15 cellular contexts compared by ENCODE assay signal in the genomic region with DNA sequence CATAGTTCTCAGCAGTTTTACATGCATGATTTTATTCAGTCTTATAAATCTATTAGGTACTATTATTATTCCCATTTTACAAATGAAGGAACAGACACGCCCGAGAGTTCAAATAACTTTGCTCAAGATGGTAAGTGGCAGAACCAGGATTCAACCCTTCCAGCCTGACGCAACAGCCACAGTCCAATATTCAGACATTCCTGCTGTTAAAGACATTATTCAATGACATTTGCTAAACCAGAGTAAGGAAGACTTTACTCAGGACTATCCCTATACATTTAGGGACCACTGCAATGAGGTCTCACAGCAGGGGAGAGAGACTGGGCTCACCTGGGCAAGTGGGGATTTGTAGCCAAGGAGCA. TPM values are rescaled to one million over a fixed set of nuclear protein-coding genes. Genes with fewer than 3 reads are reported as not detected.
A peak's percentile ranks its signal among the peaks of the same experiment; 100 is the strongest.
DNase-seq lines count a peak whose midpoint lies in the region; ATAC-seq and TF ChIP-seq lines count a peak whose summit lies in the region.
"Had no signal": no experiment of that assay in that cellular context is flagged by ENCODE, and none has a peak within 500 bp of the region (broad histone marks: within the 10 kb centered on the region; RNA-seq: fewer than 3 reads in every experiment).

No MANE protein-coding gene starts in this region.

- POLR2A ChIA-PET in MCF 10A (lab: Yijun Ruan, JAX) = interaction anchor here (0.7 kb wide), 1 partner anchor 83 kb away, joined by 3 read pairs; no protein-coding TSS in a partner anchor
- POLR2A ChIA-PET in WTC11 (lab: Charles Lee) = no interaction called here

- no peak for TF ChIP-seq POLR2A in right lobe of liver (IDR thresholded peaks at IDR 0.05)

- ATAC-seq in WTC11 = no peak
- ATAC-seq in right lobe of liver = no peak
- ATAC-seq in stimulated activated memory B cell treated with anti-CD40 and anti-IgM and Interleukin-4, amounts not matched to agents 10 μg/mL and 1 μg/mL and 100 μg/mL, for 72 hours = no peak
- ATAC-seq: K562 had no signal

- H3K27me3 Mint-ChIP-seq in MCF 10A (ENCODE audit: insufficient read depth, unreplicated experiment) (peaks cover 18% of the 10 kb centered on the region), WTC11 (ENCODE audit: low read depth) (peaks cover 10% of the 10 kb centered on the region), nephron (ENCODE audit: low read depth) (peaks cover 10% of the 10 kb centered on the region)
- peaks cover 46% of the 10 kb centered on the region for H3K27me3 Mint-ChIP-seq in stimulated activated memory B cell treated with anti-CD40 and anti-IgM and Interleukin-4, amounts not matched to agents 10 μg/mL and 1 μg/mL and 100 μg/mL, for 72 hours

- no peak overlapping the region for H3K9ac ChIP-seq in mammary epithelial cell (ENCODE audit: insufficient read depth, low read length)

- peaks cover 37% of the 10 kb centered on the region for H3K4me1 ChIP-seq in mammary epithelial cell (ENCODE audit: insufficient read depth, low read length)
- no peaks in the 10 kb centered on the region for H3K4me1 ChIP-seq in right lobe of liver

- no peak overlapping the region for H2AFZ ChIP-seq in mammary epithelial cell (ENCODE audit: low read depth, low read length)

- CTCF ChIA-PET in mammary epithelial cell (lab: Charles Lee; ENCODE audit: low non-redundant PET) = no interaction called here
- CTCF ChIA-PET in MCF 10A (lab: Yijun Ruan, JAX) = interaction anchor here (0.8 kb wide), 1 partner anchor 34 kb away, joined by 5 read pairs; no protein-coding TSS in a partner anchor
- CTCF ChIA-PET in WTC11 (lab: Charles Lee) = interaction anchor here (0.6 to 0.9 kb wide), 2 partner anchors 23 to 62 kb away, joined by 3 to 5 read pairs; no protein-coding TSS in a partner anchor

- H3K27ac ChIP-seq in mammary epithelial cell (ENCODE audit: insufficient read depth, low read depth, low read length) (no peak overlapping the region), right lobe of liver (no peak overlapping the region)

- H3K79me2 ChIP-seq in mammary epithelial cell (ENCODE audit: insufficient read depth, low read length) = no peaks in the 10 kb centered on the region

- DNase-seq in mammary epithelial cell (peak; percentile 50), MCF 10A (ENCODE audit: unreplicated experiment) (no peak), WTC11 (ENCODE audit: low spot score) (no peak), right lobe of liver (no peak), HPDE6-E6E7 (ENCODE audit: extremely low spot score) (no peak)
- DNase-seq: COR-L47; HCEC 1CT; MV-4-11; NCI-H1930; NK-92 treated with Interleukin-12 subunit alpha and Interleukin-12 subunit beta, amount 100 ng/mL, for 24 hours; RPMI8226 had no signal

- intact Hi-C loops in mammary epithelial cell (cut with micrococcal nuclease) (no loop called here), MCF 10A (cut with micrococcal nuclease) (no loop called here), right lobe of liver (cut with DNase I) (no loop called here)

- no peak overlapping the region for H3K27ac Mint-ChIP-seq in MCF 10A (ENCODE audit: low read depth, unreplicated experiment)
- peak overlapping the region; percentile 38; the same call in 1 of the 2 replicates for H3K27ac Mint-ChIP-seq in WTC11
- H3K27ac Mint-ChIP-seq in nephron = peak overlapping the region; percentile 16 to 63 (median 45)
- H3K27ac Mint-ChIP-seq in stimulated activated memory B cell treated with anti-CD40 and anti-IgM and Interleukin-4, amounts not matched to agents 10 μg/mL and 1 μg/mL and 100 μg/mL, for 72 hours = no peak overlapping the region

- no peaks in the 10 kb centered on the region for H3K9me3 Mint-ChIP-seq in MCF 10A (ENCODE audit: unreplicated experiment)
- no peaks in the 10 kb centered on the region; the same call in 1 of the 2 replicates for H3K9me3 Mint-ChIP-seq in WTC11
- H3K9me3 Mint-ChIP-seq in nephron = no peaks in the 10 kb centered on the region
- no peaks in the 10 kb centered on the region for H3K9me3 Mint-ChIP-seq in stimulated activated memory B cell treated with anti-CD40 and anti-IgM and Interleukin-4, amounts not matched to agents 10 μg/mL and 1 μg/mL and 100 μg/mL, for 72 hours

- TF ChIP-seq CTCF in mammary epithelial cell (conservative IDR thresholded peaks at IDR 0.05 in 1 of 2, IDR thresholded peaks at IDR 0.05 in 1 of 2; ENCODE audit: extremely low read depth in 1 of 2, insufficient read depth in 1 of 2, low read depth in 1 of 2, low read length in 2 of 2) (no peak), MCF 10A (IDR thresholded peaks at IDR 0.05; ENCODE audit: unreplicated experiment) (no peak), WTC11 (IDR thresholded peaks at IDR 0.05) (no peak), nephron (IDR thresholded peaks at IDR 0.05; ENCODE audit: unreplicated experiment in 3 of 3) (no peak), right lobe of liver (IDR thresholded peaks at IDR 0.05) (no peak)

- in situ Hi-C loops in mammary epithelial cell (cut with MboI; ENCODE audit: low sequenced_read_pairs in 2 of 2) = no loop called here

- dilution Hi-C loops in mammary epithelial cell (cut with HindIII; ENCODE audit: low sequenced_read_pairs) = no loop called here

- H3K36me3 ChIP-seq in mammary epithelial cell (ENCODE audit: insufficient read depth, low read length) (no peaks in the 10 kb centered on the region), right lobe of liver (no peaks in the 10 kb centered on the region)

- WGBS in mammary epithelial cell (ENCODE audit: low coverage, missing lambda C conversion rate) = 42% methylated on average over 3 of the region's 3 CpGs
- 92% methylated on average over 3 of the region's 3 CpGs for WGBS in right lobe of liver (ENCODE audit: insufficient coverage, low coverage, low lambda C conversion rate, missing lambda C conversion rate)

- H3K36me3 Mint-ChIP-seq in MCF 10A (ENCODE audit: insufficient read depth, unreplicated experiment) = no peaks in the 10 kb centered on the region
- H3K36me3 Mint-ChIP-seq in WTC11 = no peaks in the 10 kb centered on the region
- no peaks in the 10 kb centered on the region for H3K36me3 Mint-ChIP-seq in nephron (ENCODE audit: low read depth)
- H3K36me3 Mint-ChIP-seq in stimulated activated memory B cell treated with anti-CD40 and anti-IgM and Interleukin-4, amounts not matched to agents 10 μg/mL and 1 μg/mL and 100 μg/mL, for 72 hours = no peaks in the 10 kb centered on the region
- H3K36me3 Mint-ChIP-seq: CD14-positive monocyte had no signal

- H4K20me1 ChIP-seq in mammary epithelial cell (ENCODE audit: insufficient read depth, low read length) = no peaks in the 10 kb centered on the region

- peaks cover 19% of the 10 kb centered on the region for H3K4me1 Mint-ChIP-seq in MCF 10A (ENCODE audit: insufficient read depth, unreplicated experiment)
- peaks cover 59% of the 10 kb centered on the region for H3K4me1 Mint-ChIP-seq in WTC11
- peaks cover 31% of the 10 kb centered on the region for H3K4me1 Mint-ChIP-seq in nephron
- H3K4me1 Mint-ChIP-seq in stimulated activated memory B cell treated with anti-CD40 and anti-IgM and Interleukin-4, amounts not matched to agents 10 μg/mL and 1 μg/mL and 100 μg/mL, for 72 hours = peaks cover 9% of the 10 kb centered on the region

- H3K4me3 Mint-ChIP-seq in MCF 10A (ENCODE audit: unreplicated experiment) (no peak overlapping the region), WTC11 (no peak overlapping the region), nephron (no peak overlapping the region)
- H3K4me3 Mint-ChIP-seq in stimulated activated memory B cell treated with anti-CD40 and anti-IgM and Interleukin-4, amounts not matched to agents 10 μg/mL and 1 μg/mL and 100 μg/mL, for 72 hours = no peak overlapping the region
- H3K4me3 Mint-ChIP-seq: CD14-positive monocyte had no signal

- H3K4me3 ChIP-seq in mammary epithelial cell (replicated peaks in 1 of 3; ENCODE audit: insufficient read depth in 1 of 3, low read depth in 2 of 3, low read length in 3 of 3) = no peak overlapping the region
- no peak overlapping the region for H3K4me3 ChIP-seq in right lobe of liver
- H3K4me3 ChIP-seq: K562 had no signal

- no peaks in the 10 kb centered on the region for H3K27me3 ChIP-seq in mammary epithelial cell (ENCODE audit: insufficient read depth, low read length)
- H3K27me3 ChIP-seq in right lobe of liver = no peaks in the 10 kb centered on the region

- peak overlapping the region; percentile 31 for H3K4me2 ChIP-seq in mammary epithelial cell (ENCODE audit: insufficient read depth, low read depth, low read length)

- H3K9me3 ChIP-seq in mammary epithelial cell (replicated peaks; ENCODE audit: insufficient read depth, low read length) (no peaks in the 10 kb centered on the region), right lobe of liver (no peaks in the 10 kb centered on the region)

- BruUV-seq in mammary epithelial cell (replicated peaks; lab: Mats Ljungman, UMichigan) (no TSS peak), MCF 10A (replicated peaks; lab: Mats Ljungman, UMichigan) (no TSS peak)

TF ChIP-seq in WTC11, 78 proteins besides CTCF, POLR2A, EP300 and RAD21 (continues in another document):
- TF ChIP-seq, protein P1, sequence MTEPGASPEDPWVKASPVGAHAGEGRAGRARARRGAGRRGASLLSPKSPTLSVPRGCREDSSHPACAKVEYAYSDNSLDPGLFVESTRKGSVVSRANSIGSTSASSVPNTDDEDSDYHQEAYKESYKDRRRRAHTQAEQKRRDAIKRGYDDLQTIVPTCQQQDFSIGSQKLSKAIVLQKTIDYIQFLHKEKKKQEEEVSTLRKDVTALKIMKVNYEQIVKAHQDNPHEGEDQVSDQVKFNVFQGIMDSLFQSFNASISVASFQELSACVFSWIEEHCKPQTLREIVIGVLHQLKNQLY (CRISPR knock-in tag; IDR thresholded peaks at IDR 0.05) = no peak
- TF ChIP-seq, protein P2, sequence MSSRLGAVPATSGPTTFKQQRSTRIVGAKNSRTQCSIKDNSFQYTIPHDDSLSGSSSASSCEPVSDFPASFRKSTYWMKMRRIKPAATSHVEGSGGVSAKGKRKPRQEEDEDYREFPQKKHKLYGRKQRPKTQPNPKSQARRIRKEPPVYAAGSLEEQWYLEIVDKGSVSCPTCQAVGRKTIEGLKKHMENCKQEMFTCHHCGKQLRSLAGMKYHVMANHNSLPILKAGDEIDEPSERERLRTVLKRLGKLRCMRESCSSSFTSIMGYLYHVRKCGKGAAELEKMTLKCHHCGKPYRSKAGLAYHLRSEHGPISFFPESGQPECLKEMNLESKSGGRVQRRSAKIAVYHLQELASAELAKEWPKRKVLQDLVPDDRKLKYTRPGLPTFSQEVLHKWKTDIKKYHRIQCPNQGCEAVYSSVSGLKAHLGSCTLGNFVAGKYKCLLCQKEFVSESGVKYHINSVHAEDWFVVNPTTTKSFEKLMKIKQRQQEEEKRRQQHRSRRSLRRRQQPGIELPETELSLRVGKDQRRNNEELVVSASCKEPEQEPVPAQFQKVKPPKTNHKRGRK (CRISPR knock-in tag; IDR thresholded peaks at IDR 0.05; ENCODE audit: borderline replicate concordance) = no peak

RNA-seq across cellular contexts. Expression of a gene that starts 29.4 kb away (rescaled TPM):
- total RNA-seq in mammary epithelial cell (1,000 to 10,000 TPM in 1 of 2 donors, 100 to 1,000 TPM in 1; 782 to 1,729 TPM), MCF 10A (2022) (18.3 and 32.0 TPM in 2 replicates), WTC11 (2021) (514 to 873 TPM (median 854 TPM) in 3 replicates), right lobe of liver (1,000 to 10,000 TPM in 2 of 6 experiments, 100 to 1,000 TPM in 4; 276 to 1,091 (median 406) TPM)
- 501 TPM for polyA plus RNA-seq in mammary epithelial cell
- 221 TPM for polyA minus RNA-seq in mammary epithelial cell
- polyA plus RNA-seq: CD14-positive monocyte, K562 had no signal

Comparison
In these comparisons a context has a peak if more than half of its experiments do, and no peak if none do; other contexts are left out.
1. H3K27ac Mint-ChIP-seq: peak in WTC11 (single experiment) and nephron (3 of 3); none in MCF 10A (single experiment) and stimulated activated memory B cell treated with anti-CD40 and anti-IgM and Interleukin-4, amounts not matched to agents 10 μg/mL and 1 μg/mL and 100 μg/mL, for 72 hours (single experiment).